In genomic region chr6:132937466-132937906, GRCh38 we compare ENCODE assay signal across 8 cellular contexts.
DNase-seq lines count a peak whose midpoint lies in the region; ATAC-seq, FAIRE-seq and TF ChIP-seq lines count a peak whose summit lies in the region.

No MANE protein-coding gene starts in this region.

- TF ChIP-seq CTCF in BJ (IDR thresholded peaks at IDR 0.05; ENCODE audit: insufficient read depth, low read depth, low read length): peak; percentile 53
- TF ChIP-seq CTCF in K562 (IDR thresholded peaks at IDR 0.05 in 2 of 3, conservative IDR thresholded peaks at IDR 0.05 in 1 of 3; ENCODE audit: insufficient read depth in 2 of 3, low read depth in 1 of 3, low read length in 3 of 3): peak; percentile 59 to 65 (median 60)
- no peak for TF ChIP-seq CTCF in left lung (IDR thresholded peaks at IDR 0.05)

- no peaks in the 10 kb centered on the region for H3K79me2 ChIP-seq in K562 (ENCODE audit: control insufficient read depth, insufficient read depth, low read length)

- no peak for TF ChIP-seq POLR2A in K562 (conservative IDR thresholded peaks at IDR 0.05)

- peaks cover 4% of the 10 kb centered on the region; the same call in 1 of the 2 replicates for H3K27me3 ChIP-seq in BJ (ENCODE audit: control insufficient read depth, insufficient read depth, low read length)
- H3K27me3 ChIP-seq in K562 (ENCODE audit: control insufficient read depth in 2 of 2, insufficient read depth in 2 of 2, low read length in 2 of 2): peaks cover 4 to 6% of the 10 kb centered on the region in 2 experiments; a peak in 2 of 5 replicates
- H3K27me3 ChIP-seq in left lung: peaks cover 0 to 3% of the 10 kb centered on the region in 2 donors

- in situ Hi-C loops in K562 (cut with MboI): no loop called here

- ATAC-seq in K562 (peak; percentile 79), left lung (peak; percentile 83), GM18858 (IDR thresholded peaks at IDR 0.05; ENCODE audit: unreplicated experiment) (no peak), HG03469 (IDR thresholded peaks at IDR 0.05; ENCODE audit: unreplicated experiment) (no peak), GM19351 (IDR thresholded peaks at IDR 0.05; ENCODE audit: unreplicated experiment) (no peak)

- intact Hi-C loops in K562 (cut with micrococcal nuclease) (loop anchor here (10.0 kb wide), 2 partner anchors 617 to 977 kb away; no protein-coding TSS in a partner anchor), left lung (cut with DNase I) (no loop called here)

- DNase-seq in BJ (ENCODE audit: low read depth) (no peak), HCEC 1CT (peak; percentile 21), NCI-H460 (ENCODE audit: extremely low read depth, low read depth) (peak; percentile 32), K562 (ENCODE audit: extremely low read depth in 1 of 4, low spot score in 3 of 4) (peak; percentile 14 to 54 (median 16)), left lung (no peak)

- H3K9me3 ChIP-seq in K562 (replicated peaks; ENCODE audit: control insufficient read depth, insufficient read depth, low read depth, low read length): no peaks in the 10 kb centered on the region
- no peaks in the 10 kb centered on the region for H3K9me3 ChIP-seq in left lung

- no peak overlapping the region for H3K4me2 ChIP-seq in K562 (ENCODE audit: insufficient read depth, low read length)

- CTCF ChIA-PET in BJ (lab: Yijun Ruan, JAX): interaction anchor here (0.9 to 1.3 kb wide), 2 partner anchors 14 to 38 kb away, joined by 4 read pairs; no protein-coding TSS in a partner anchor
- CTCF ChIA-PET in K562 (lab: Yijun Ruan, JAX; ENCODE audit: low intra/inter-chr PET ratio): interaction anchor here (0.6 to 0.7 kb wide), 3 partner anchors 11 to 616 kb away, joined by 3 to 4 read pairs (median 4); no protein-coding TSS in a partner anchor

- POLR2A ChIA-PET in BJ (lab: Charles Lee) (no interaction called here), K562 (lab: Yijun Ruan, JAX) (interaction anchor here (0.6 to 0.9 kb wide), 3 partner anchors 42 to 146 kb away, joined by 3 to 4 read pairs (median 4); no protein-coding TSS in a partner anchor)

- H3K4me3 ChIP-seq in BJ (ENCODE audit: low read depth, low read length) (no peak overlapping the region), K562 (no peak overlapping the region), left lung (no peak overlapping the region)

- H3K9ac ChIP-seq in K562 (ENCODE audit: insufficient read depth in 1 of 2, low read depth in 2 of 2, low read length in 2 of 2): no peak overlapping the region

- H3K27ac ChIP-seq in K562 (ENCODE audit: extremely low read depth, low read depth, low read length) (no peak overlapping the region), left lung (no peak overlapping the region)

- no peaks in the 10 kb centered on the region for H3K4me1 ChIP-seq in K562 (replicated peaks in 1 of 2; ENCODE audit: control insufficient read depth in 2 of 2, insufficient read depth in 2 of 2, low read length in 2 of 2)
- H3K4me1 ChIP-seq in left lung: no peaks in the 10 kb centered on the region

- 0% methylated on average over 5 of the region's 5 CpGs for WGBS in K562 (ENCODE audit: insufficient coverage, low coverage, missing lambda C conversion rate)

- 0 out of 2 replicates have a peak, but pooled peaks cover 3% of the 10 kb centered on the region for H4K20me1 ChIP-seq in K562 (replicated peaks; ENCODE audit: control insufficient read depth, insufficient read depth, low read length)

- peak; percentile 79 for FAIRE-seq in K562 (lab: Jason Lieb, UNC)

- no peak overlapping the region for H2AFZ ChIP-seq in K562 (ENCODE audit: low read depth, low read length)

- H3K9me1 ChIP-seq in K562 (ENCODE audit: control insufficient read depth, insufficient read depth, low read length): no peaks in the 10 kb centered on the region

- no TSS peak for BruUV-seq in K562 (replicated peaks; lab: Mats Ljungman, UMichigan)

- no peak for TF ChIP-seq EP300 in K562 (IDR thresholded peaks at IDR 0.05; ENCODE audit: low read length)

- H3K36me3 ChIP-seq in BJ (ENCODE audit: control insufficient read depth, insufficient read depth, low read length) (no peaks in the 10 kb centered on the region), K562 (ENCODE audit: control insufficient read depth, insufficient read depth, low read length) (no peaks in the 10 kb centered on the region), left lung (no peaks in the 10 kb centered on the region)

- peak; percentile 40 to 57; a peak in 3 of 4 replicates for TF ChIP-seq RAD21 in K562 (CRISPR knock-in tag; conservative IDR thresholded peaks at IDR 0.05 in 1 of 2, IDR thresholded peaks at IDR 0.05 in 1 of 2)

TF ChIP-seq in K562, 482 proteins besides CTCF, POLR2A, EP300 and RAD21:
- no peak for TF ChIP-seq CHD2 (IDR thresholded peaks at IDR 0.05; ENCODE audit: low read depth, low read length)
- no peak for TF ChIP-seq PTTG1 (tag; IDR thresholded peaks at IDR 0.05; ENCODE audit: low read depth)
- no peak for TF ChIP-seq NBN (IDR thresholded peaks at IDR 0.05; ENCODE audit: low read depth)
- TF ChIP-seq HDAC1 (IDR thresholded peaks at IDR 0.05): no peak
- no peak for TF ChIP-seq ZNF707 (CRISPR knock-in tag; conservative IDR thresholded peaks at IDR 0.05)
- TF ChIP-seq GABPB1 (CRISPR knock-in tag; IDR thresholded peaks at IDR 0.05): no peak
- TF ChIP-seq ZNF212 (CRISPR knock-in tag; IDR thresholded peaks at IDR 0.05): no peak
- no peak for TF ChIP-seq TRIM24 (IDR thresholded peaks at IDR 0.05)
- TF ChIP-seq MCM2 (IDR thresholded peaks at IDR 0.05; ENCODE audit: low read depth): no peak
- no peak for TF ChIP-seq ZFPM2 (CRISPR knock-in tag; IDR thresholded peaks at IDR 0.05)
- TF ChIP-seq ZBTB26 (CRISPR knock-in tag; IDR thresholded peaks at IDR 0.05): no peak
- TF ChIP-seq MIER1 (IDR thresholded peaks at IDR 0.05; ENCODE audit: low read depth): no peak
- TF ChIP-seq ZNF561 (CRISPR knock-in tag; conservative IDR thresholded peaks at IDR 0.05): no peak
- TF ChIP-seq DLX4 (CRISPR knock-in tag; IDR thresholded peaks at IDR 0.05): no peak
- no peak for TF ChIP-seq ZNF609 (CRISPR knock-in tag; IDR thresholded peaks at IDR 0.05; ENCODE audit: borderline replicate concordance)
- TF ChIP-seq KAT8 (IDR thresholded peaks at IDR 0.05; ENCODE audit: low read depth): no peak
- no peak for TF ChIP-seq MAFF (IDR thresholded peaks at IDR 0.05; ENCODE audit: low read length)
- no peak for TF ChIP-seq POLR3G (IDR thresholded peaks at IDR 0.05; ENCODE audit: extremely low read depth, insufficient read length, insufficient replicate concordance)

Comparison
In these comparisons a context has a peak if more than half of its experiments do, and no peak if none do; other contexts are left out.
1. DNase-seq: peak in HCEC 1CT (single experiment), NCI-H460 (single experiment) and K562 (4 of 4); none in BJ (single experiment) and left lung (0 of 2).
2. CTCF ChIP-seq: peak in BJ (single experiment) and K562 (3 of 3); none in left lung (0 of 2).
3. ATAC-seq: peak in K562 (single experiment) and left lung (single experiment); none in GM18858 (single experiment), HG03469 (single experiment) and GM19351 (single experiment).